1 cellular context compared by ENCODE assay signal in genomic region chr1:101436100-101436511, GRCh38.
A peak's percentile ranks its signal among the peaks of the same experiment; 100 is the strongest.
TF ChIP-seq lines count a peak whose summit lies in the region.

No MANE protein-coding gene starts in this region.

TF ChIP-seq in GM12878, 131 proteins besides CTCF, POLR2A, EP300 and RAD21 (continued from another document and continues in another):
- TF ChIP-seq ZNF592 (IDR thresholded peaks at IDR 0.05) (no peak), RELA (IDR thresholded peaks at IDR 0.05; ENCODE audit: borderline replicate concordance, partially characterized antibody) (no peak), SUPT20H (IDR thresholded peaks at IDR 0.05; ENCODE audit: borderline replicate concordance, control insufficient read depth, low read depth, low read length) (no peak), HDGF (IDR thresholded peaks at IDR 0.05) (no peak), FOXM1 (IDR thresholded peaks at IDR 0.05; ENCODE audit: low read depth, low read length) (peak; percentile 77; the same call in 1 of the 2 replicates), NFIC (IDR thresholded peaks at IDR 0.05; ENCODE audit: low read depth, low read length) (peak; percentile 83), E2F8 (IDR thresholded peaks at IDR 0.05; ENCODE audit: low read depth, partially characterized antibody) (no peak), PAX5 (IDR thresholded peaks at IDR 0.05; ENCODE audit: borderline replicate concordance, low read depth, low read length) (no peak), SMARCA5 (IDR thresholded peaks at IDR 0.05) (no peak), ATF2 (IDR thresholded peaks at IDR 0.05; ENCODE audit: low read length) (peak; percentile 74), SUZ12 (IDR thresholded peaks at IDR 0.05; ENCODE audit: unreplicated experiment) (no peak), SREBF2 (IDR thresholded peaks at IDR 0.05; ENCODE audit: low read length) (no peak), PRDM15 (CRISPR knock-in tag; IDR thresholded peaks at IDR 0.05) (no peak), ZZZ3 (IDR thresholded peaks at IDR 0.05; ENCODE audit: control insufficient read depth, insufficient read length, low read depth) (no peak), KDM1A (IDR thresholded peaks at IDR 0.05; ENCODE audit: borderline replicate concordance) (no peak), ZNF622 (IDR thresholded peaks at IDR 0.05) (no peak), BCL3 (IDR thresholded peaks at IDR 0.05; ENCODE audit: borderline replicate concordance, insufficient read depth, low read depth, low read length, poor library complexity, severe bottlenecking) (peak; percentile 50), GATAD2B (conservative IDR thresholded peaks at IDR 0.05; ENCODE audit: low read depth) (no peak), IKZF2 (IDR thresholded peaks at IDR 0.05) (peak; percentile 67 to 70), BCL11A (IDR thresholded peaks at IDR 0.05; ENCODE audit: low read depth, low read length) (no peak), SREBF1 (IDR thresholded peaks at IDR 0.05; ENCODE audit: low read length) (no peak), MEF2B (IDR thresholded peaks at IDR 0.05; ENCODE audit: partially characterized antibody, poor library complexity, severe bottlenecking) (peak; percentile 58), SPI1 (IDR thresholded peaks at IDR 0.05; ENCODE audit: borderline replicate concordance, insufficient read depth, low read depth, low read length) (peak; percentile 83), IKZF1 (conservative IDR thresholded peaks at IDR 0.05) (peak; percentile 66), HDAC2 (IDR thresholded peaks at IDR 0.05) (no peak), NR2C2 (IDR thresholded peaks at IDR 0.05; ENCODE audit: borderline replicate concordance, control insufficient read depth, insufficient read length, low read depth) (no peak), PML (IDR thresholded peaks at IDR 0.05; ENCODE audit: low read length) (no peak; the same call in 1 of the 2 replicates), CHD1 (IDR thresholded peaks at IDR 0.05; ENCODE audit: low read depth, low read length) (no peak), NRF1 (conservative IDR thresholded peaks at IDR 0.05; ENCODE audit: low read depth, low read length) (no peak), CHD2 (IDR thresholded peaks at IDR 0.05; ENCODE audit: borderline replicate concordance, low read depth, low read length) (no peak), ZNF207 (IDR thresholded peaks at IDR 0.05; ENCODE audit: borderline replicate concordance) (no peak), MAX (IDR thresholded peaks at IDR 0.05; ENCODE audit: low read depth, low read length) (no peak), ZNF24 (IDR thresholded peaks at IDR 0.05) (0 out of 2 replicates have a peak, but pooled peaks have one; percentile 13), RFX5 (IDR thresholded peaks at IDR 0.05; ENCODE audit: low read depth, low read length) (no peak), BHLHE40 (IDR thresholded peaks at IDR 0.05; ENCODE audit: borderline replicate concordance in 1 of 2, low read depth in 2 of 2, low read length in 1 of 2) (peak in 1 of 2 experiments; percentile 67; a peak in 3 of 4 replicates), IRF5 (IDR thresholded peaks at IDR 0.05; ENCODE audit: borderline replicate concordance) (no peak), ATF7 (IDR thresholded peaks at IDR 0.05; ENCODE audit: low read depth) (peak; percentile 57), SMAD5 (IDR thresholded peaks at IDR 0.05; ENCODE audit: low read depth) (no peak), E2F4 (IDR thresholded peaks at IDR 0.05; ENCODE audit: low read depth, low read length) (no peak), ASH2L (IDR thresholded peaks at IDR 0.05; ENCODE audit: borderline replicate concordance, low read depth) (no peak), USF1 (IDR thresholded peaks at IDR 0.05; ENCODE audit: borderline replicate concordance, extremely low read length, insufficient read depth, low read depth, low read length) (no peak), ESRRA (IDR thresholded peaks at IDR 0.05; ENCODE audit: low read length) (no peak; the same call in 1 of the 2 replicates), SKIL (IDR thresholded peaks at IDR 0.05; ENCODE audit: low read depth, poor library complexity, severe bottlenecking) (peak; percentile 29), ZSCAN29 (IDR thresholded peaks at IDR 0.05) (no peak)
